Comparison of ENCODE assay signal across 1 cellular context in genomic region chr17:57634713-57635465, GRCh38.
TF ChIP-seq lines count a peak whose summit lies in the region.

No MANE protein-coding gene starts in this region.

TF ChIP-seq in K562, 482 proteins besides CTCF, POLR2A, EP300 and RAD21 (continued from another document):
- TF ChIP-seq ZNF639 (CRISPR knock-in tag; conservative IDR thresholded peaks at IDR 0.05 in 1 of 2, IDR thresholded peaks at IDR 0.05 in 1 of 2) (no peak), GTF2F1 (IDR thresholded peaks at IDR 0.05; ENCODE audit: low read depth, low read length) (no peak), POLR2AphosphoS2 (IDR thresholded peaks at IDR 0.05; ENCODE audit: low read length) (no peak), HLTF (IDR thresholded peaks at IDR 0.05) (0 out of 2 replicates have a peak, but pooled peaks have one; percentile 33), NCOA6 (IDR thresholded peaks at IDR 0.05) (no peak), EWSR1 (IDR thresholded peaks at IDR 0.05; ENCODE audit: borderline replicate concordance, low read depth, partially characterized antibody) (no peak), ZBED1 (IDR thresholded peaks at IDR 0.05) (no peak), TCF7L2 (IDR thresholded peaks at IDR 0.05; ENCODE audit: low read depth, low read length) (no peak), CSDE1 (IDR thresholded peaks at IDR 0.05) (no peak), KLF1 (tag; IDR thresholded peaks at IDR 0.05) (no peak), RBM34 (IDR thresholded peaks at IDR 0.05; ENCODE audit: borderline replicate concordance, insufficient read depth, low read length) (no peak), GATA2 (CRISPR knock-in tag; IDR thresholded peaks at IDR 0.05) (no peak), ZSCAN32 (CRISPR knock-in tag; IDR thresholded peaks at IDR 0.05) (no peak), FUS (optimal IDR thresholded peaks at IDR 0.05; ENCODE audit: low read depth, low read length) (no peak), SP1 (CRISPR knock-in tag; IDR thresholded peaks at IDR 0.05) (no peak), RAD51 (IDR thresholded peaks at IDR 0.05; ENCODE audit: borderline replicate concordance, low read depth) (peak; percentile 74), NUFIP1 (IDR thresholded peaks at IDR 0.05; ENCODE audit: partially characterized antibody) (no peak)
- TF ChIP-seq, protein P1, sequence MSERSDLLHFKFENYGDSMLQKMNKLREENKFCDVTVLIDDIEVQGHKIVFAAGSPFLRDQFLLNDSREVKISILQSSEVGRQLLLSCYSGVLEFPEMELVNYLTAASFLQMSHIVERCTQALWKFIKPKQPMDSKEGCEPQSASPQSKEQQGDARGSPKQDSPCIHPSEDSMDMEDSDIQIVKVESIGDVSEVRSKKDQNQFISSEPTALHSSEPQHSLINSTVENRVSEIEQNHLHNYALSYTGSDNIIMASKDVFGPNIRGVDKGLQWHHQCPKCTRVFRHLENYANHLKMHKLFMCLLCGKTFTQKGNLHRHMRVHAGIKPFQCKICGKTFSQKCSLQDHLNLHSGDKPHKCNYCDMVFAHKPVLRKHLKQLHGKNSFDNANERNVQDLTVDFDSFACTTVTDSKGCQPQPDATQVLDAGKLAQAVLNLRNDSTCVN (CRISPR knock-in tag; IDR thresholded peaks at IDR 0.05) = no peak
- TF ChIP-seq, protein P2, sequence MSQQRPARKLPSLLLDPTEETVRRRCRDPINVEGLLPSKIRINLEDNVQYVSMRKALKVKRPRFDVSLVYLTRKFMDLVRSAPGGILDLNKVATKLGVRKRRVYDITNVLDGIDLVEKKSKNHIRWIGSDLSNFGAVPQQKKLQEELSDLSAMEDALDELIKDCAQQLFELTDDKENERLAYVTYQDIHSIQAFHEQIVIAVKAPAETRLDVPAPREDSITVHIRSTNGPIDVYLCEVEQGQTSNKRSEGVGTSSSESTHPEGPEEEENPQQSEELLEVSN (IDR thresholded peaks at IDR 0.05; ENCODE audit: borderline replicate concordance in 1 of 2, extremely low read depth in 1 of 2, insufficient read depth in 1 of 2, insufficient read length in 1 of 2, low read depth in 1 of 2, low read length in 1 of 2, poor library complexity in 1 of 2, severe bottlenecking in 1 of 2) = no peak
- TF ChIP-seq, protein P3, sequence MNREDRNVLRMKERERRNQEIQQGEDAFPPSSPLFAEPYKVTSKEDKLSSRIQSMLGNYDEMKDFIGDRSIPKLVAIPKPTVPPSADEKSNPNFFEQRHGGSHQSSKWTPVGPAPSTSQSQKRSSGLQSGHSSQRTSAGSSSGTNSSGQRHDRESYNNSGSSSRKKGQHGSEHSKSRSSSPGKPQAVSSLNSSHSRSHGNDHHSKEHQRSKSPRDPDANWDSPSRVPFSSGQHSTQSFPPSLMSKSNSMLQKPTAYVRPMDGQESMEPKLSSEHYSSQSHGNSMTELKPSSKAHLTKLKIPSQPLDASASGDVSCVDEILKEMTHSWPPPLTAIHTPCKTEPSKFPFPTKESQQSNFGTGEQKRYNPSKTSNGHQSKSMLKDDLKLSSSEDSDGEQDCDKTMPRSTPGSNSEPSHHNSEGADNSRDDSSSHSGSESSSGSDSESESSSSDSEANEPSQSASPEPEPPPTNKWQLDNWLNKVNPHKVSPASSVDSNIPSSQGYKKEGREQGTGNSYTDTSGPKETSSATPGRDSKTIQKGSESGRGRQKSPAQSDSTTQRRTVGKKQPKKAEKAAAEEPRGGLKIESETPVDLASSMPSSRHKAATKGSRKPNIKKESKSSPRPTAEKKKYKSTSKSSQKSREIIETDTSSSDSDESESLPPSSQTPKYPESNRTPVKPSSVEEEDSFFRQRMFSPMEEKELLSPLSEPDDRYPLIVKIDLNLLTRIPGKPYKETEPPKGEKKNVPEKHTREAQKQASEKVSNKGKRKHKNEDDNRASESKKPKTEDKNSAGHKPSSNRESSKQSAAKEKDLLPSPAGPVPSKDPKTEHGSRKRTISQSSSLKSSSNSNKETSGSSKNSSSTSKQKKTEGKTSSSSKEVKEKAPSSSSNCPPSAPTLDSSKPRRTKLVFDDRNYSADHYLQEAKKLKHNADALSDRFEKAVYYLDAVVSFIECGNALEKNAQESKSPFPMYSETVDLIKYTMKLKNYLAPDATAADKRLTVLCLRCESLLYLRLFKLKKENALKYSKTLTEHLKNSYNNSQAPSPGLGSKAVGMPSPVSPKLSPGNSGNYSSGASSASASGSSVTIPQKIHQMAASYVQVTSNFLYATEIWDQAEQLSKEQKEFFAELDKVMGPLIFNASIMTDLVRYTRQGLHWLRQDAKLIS (CRISPR knock-in tag; IDR thresholded peaks at IDR 0.05) = no peak
- TF ChIP-seq, protein P4, sequence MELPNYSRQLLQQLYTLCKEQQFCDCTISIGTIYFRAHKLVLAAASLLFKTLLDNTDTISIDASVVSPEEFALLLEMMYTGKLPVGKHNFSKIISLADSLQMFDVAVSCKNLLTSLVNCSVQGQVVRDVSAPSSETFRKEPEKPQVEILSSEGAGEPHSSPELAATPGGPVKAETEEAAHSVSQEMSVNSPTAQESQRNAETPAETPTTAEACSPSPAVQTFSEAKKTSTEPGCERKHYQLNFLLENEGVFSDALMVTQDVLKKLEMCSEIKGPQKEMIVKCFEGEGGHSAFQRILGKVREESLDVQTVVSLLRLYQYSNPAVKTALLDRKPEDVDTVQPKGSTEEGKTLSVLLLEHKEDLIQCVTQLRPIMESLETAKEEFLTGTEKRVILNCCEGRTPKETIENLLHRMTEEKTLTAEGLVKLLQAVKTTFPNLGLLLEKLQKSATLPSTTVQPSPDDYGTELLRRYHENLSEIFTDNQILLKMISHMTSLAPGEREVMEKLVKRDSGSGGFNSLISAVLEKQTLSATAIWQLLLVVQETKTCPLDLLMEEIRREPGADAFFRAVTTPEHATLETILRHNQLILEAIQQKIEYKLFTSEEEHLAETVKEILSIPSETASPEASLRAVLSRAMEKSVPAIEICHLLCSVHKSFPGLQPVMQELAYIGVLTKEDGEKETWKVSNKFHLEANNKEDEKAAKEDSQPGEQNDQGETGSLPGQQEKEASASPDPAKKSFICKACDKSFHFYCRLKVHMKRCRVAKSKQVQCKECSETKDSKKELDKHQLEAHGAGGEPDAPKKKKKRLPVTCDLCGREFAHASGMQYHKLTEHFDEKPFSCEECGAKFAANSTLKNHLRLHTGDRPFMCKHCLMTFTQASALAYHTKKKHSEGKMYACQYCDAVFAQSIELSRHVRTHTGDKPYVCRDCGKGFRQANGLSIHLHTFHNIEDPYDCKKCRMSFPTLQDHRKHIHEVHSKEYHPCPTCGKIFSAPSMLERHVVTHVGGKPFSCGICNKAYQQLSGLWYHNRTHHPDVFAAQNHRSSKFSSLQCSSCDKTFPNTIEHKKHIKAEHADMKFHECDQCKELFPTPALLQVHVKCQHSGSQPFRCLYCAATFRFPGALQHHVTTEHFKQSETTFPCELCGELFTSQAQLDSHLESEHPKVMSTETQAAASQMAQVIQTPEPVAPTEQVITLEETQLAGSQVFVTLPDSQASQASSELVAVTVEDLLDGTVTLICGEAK (IDR thresholded peaks at IDR 0.05) = no peak
- TF ChIP-seq, protein P4 (CRISPR knock-in tag; IDR thresholded peaks at IDR 0.05) = no peak
- TF ChIP-seq, protein P5, sequence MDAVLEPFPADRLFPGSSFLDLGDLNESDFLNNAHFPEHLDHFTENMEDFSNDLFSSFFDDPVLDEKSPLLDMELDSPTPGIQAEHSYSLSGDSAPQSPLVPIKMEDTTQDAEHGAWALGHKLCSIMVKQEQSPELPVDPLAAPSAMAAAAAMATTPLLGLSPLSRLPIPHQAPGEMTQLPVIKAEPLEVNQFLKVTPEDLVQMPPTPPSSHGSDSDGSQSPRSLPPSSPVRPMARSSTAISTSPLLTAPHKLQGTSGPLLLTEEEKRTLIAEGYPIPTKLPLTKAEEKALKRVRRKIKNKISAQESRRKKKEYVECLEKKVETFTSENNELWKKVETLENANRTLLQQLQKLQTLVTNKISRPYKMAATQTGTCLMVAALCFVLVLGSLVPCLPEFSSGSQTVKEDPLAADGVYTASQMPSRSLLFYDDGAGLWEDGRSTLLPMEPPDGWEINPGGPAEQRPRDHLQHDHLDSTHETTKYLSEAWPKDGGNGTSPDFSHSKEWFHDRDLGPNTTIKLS (IDR thresholded peaks at IDR 0.05; ENCODE audit: borderline replicate concordance, low read depth) = no peak
